12 cellular contexts compared by ENCODE assay signal in the genomic region with DNA sequence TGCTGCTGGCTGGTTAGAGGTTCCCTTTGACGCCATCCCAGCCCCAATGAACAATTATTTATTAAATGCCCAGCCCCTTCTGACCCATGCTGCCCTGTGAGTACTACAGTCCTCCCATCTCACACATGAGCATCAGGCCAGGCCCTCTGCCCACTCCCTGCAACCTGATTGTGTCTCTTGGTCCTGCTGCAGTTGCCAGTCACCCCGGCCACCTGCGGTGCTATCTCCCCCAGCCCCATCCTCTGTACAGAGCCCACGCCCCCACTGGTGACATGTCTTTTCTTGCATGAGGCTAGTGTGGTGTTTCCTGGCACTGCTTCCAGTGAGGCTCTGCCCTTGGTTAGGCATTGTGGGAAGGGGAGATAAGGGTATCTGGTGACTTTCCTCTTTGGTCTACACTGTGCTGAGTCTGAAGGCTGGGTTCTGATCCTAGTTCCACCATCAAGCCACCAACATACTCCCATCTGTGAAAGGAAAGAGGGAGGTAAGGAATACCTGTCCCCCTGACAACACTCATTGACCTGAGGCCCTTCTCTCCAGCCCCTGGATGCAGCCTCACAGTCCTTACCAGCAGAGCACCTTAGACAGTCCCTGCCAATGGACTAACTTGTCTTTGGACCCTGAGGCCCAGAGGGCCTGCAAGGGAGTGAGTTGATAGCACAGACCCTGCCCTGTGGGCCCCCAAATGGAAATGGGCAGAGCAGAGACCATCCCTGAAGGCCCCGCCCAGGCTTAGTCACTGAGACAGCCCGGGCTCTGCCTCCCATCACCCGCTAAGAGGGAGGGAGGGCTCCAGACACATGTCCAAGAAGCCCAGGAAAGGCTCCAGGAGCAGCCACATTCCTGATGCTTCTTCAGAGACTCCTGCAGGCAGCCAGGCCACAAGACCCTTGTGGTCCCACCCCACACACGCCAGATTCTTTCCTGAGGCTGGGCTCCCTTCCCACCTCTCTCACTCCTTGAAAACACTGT. TPM values are rescaled to one million over a fixed set of nuclear protein-coding genes. Genes with fewer than 3 reads are reported as not detected.
A peak's percentile ranks its signal among the peaks of the same experiment; 100 is the strongest.
DNase-seq lines count a peak whose midpoint lies in the region; ATAC-seq and FAIRE-seq lines count a peak whose summit lies in the region.
"Had no signal": no experiment of that assay in that cellular context is flagged by ENCODE, and none has a peak within 500 bp of the region (broad histone marks: within the 10 kb centered on the region; RNA-seq: fewer than 3 reads in every experiment).

No MANE protein-coding gene starts in this region.

- no peak for FAIRE-seq in frontal cortex (lab: Jason Lieb, UNC)

- no peak overlapping the region for H3K14ac ChIP-seq in neuronal stem cell (ENCODE audit: low read length)

- H3K9me3 ChIP-seq in neuronal stem cell (replicated peaks in 1 of 2; ENCODE audit: control insufficient read depth in 2 of 2, insufficient read depth in 1 of 2, low read depth in 1 of 2, low read length in 2 of 2), result no peaks in the 10 kb centered on the region

- no peaks in the 10 kb centered on the region for H3K79me1 ChIP-seq in neuronal stem cell (ENCODE audit: low read depth, low read length)

- H3K9ac ChIP-seq in neuronal stem cell (ENCODE audit: low read depth, low read length, poor library complexity), result no peak overlapping the region

- H3K4ac ChIP-seq in neuronal stem cell (ENCODE audit: low read length), result no peak overlapping the region

- peak overlapping the region; percentile 61 for H3K18ac ChIP-seq in neuronal stem cell (ENCODE audit: low read length)

- H3K4me1 ChIP-seq in neuronal stem cell (ENCODE audit: control insufficient read depth in 2 of 2, insufficient read depth in 1 of 2, low read depth in 1 of 2, low read length in 2 of 2), result peaks cover 6 to 11% of the 10 kb centered on the region in 2 donors

- DNase-seq in EH (ENCODE audit: low read depth) (peak; percentile 65), RPMI7951 (ENCODE audit: low read depth) (peak; percentile 63), fibroblast of peridontal ligament (ENCODE audit: extremely low read depth) (peak; percentile 13), neuronal stem cell (ENCODE audit: low spot score) (no peak), COR-L47 (lab: John Stamatoyannopoulos, UW) (no peak), frontal cortex (ENCODE audit: low spot score in 2 of 2) (no peak), NCI-H2227 (lab: John Stamatoyannopoulos, UW; ENCODE audit: unreplicated experiment) (no peak)
- DNase-seq: DND-41, NCI-H1048, RPMI8226 had no signal

- peak overlapping the region; percentile 71 for H2AK5ac ChIP-seq in neuronal stem cell (ENCODE audit: low read depth, low read length)

- H3K36me3 ChIP-seq in neuronal stem cell (replicated peaks in 1 of 2; ENCODE audit: control insufficient read depth in 2 of 2, insufficient read depth in 2 of 2, low read length in 2 of 2), result peaks cover 0 to 24% of the 10 kb centered on the region in 2 donors

- no peak overlapping the region for H2AFZ ChIP-seq in neuronal stem cell (ENCODE audit: low read length)

- no peaks in the 10 kb centered on the region for H3K27me3 ChIP-seq in neuronal stem cell (ENCODE audit: control insufficient read depth in 3 of 3, insufficient read depth in 3 of 3, low read depth in 1 of 3, low read length in 3 of 3)

- WGBS in neuronal stem cell (ENCODE audit: extremely low coverage in 2 of 2, insufficient read length in 2 of 2, insufficient replicate concordance in 1 of 2), 2 donors, result no CpG with 5 or more reads among the region's 8 CpGs

- H3K27ac ChIP-seq in neuronal stem cell (replicated peaks; ENCODE audit: low read length), result no peak overlapping the region

- H2BK120ac ChIP-seq in neuronal stem cell (ENCODE audit: low read depth, low read length), result no peak overlapping the region

- H3K4me2 ChIP-seq in neuronal stem cell (ENCODE audit: insufficient read depth, low read length, poor library complexity, severe bottlenecking), result no peak overlapping the region

- H4K91ac ChIP-seq in neuronal stem cell (ENCODE audit: low read depth, low read length, poor library complexity), result no peak overlapping the region

- no peak overlapping the region for H4K8ac ChIP-seq in neuronal stem cell (ENCODE audit: low read depth, low read length)

- H2BK12ac ChIP-seq in neuronal stem cell (ENCODE audit: low read length), result no peak overlapping the region

- H2BK15ac ChIP-seq in neuronal stem cell (ENCODE audit: low read length), result peak overlapping the region; percentile 0

- no peak for ATAC-seq in HG03135 (IDR thresholded peaks at IDR 0.05; ENCODE audit: unreplicated experiment)

- no peak overlapping the region for H3K4me3 ChIP-seq in neuronal stem cell (ENCODE audit: low read length in 2 of 2)

- H2BK5ac ChIP-seq in neuronal stem cell (ENCODE audit: low read length), result no peak overlapping the region

- H3K23ac ChIP-seq in neuronal stem cell (ENCODE audit: low read depth, low read length, poor library complexity), result no peak overlapping the region

RNA-seq across cellular contexts. Expression of gene CX3CL1, which starts 11.3 kb away (rescaled TPM):
- 0.36 and 1.3 TPM in 2 replicates for total RNA-seq in RPMI7951 (2014; rRNA removed; shearing (Covaris generic))
- 3.6 TPM for polyA plus RNA-seq in neuronal stem cell (2013, experiment 1 of 2)
- polyA plus RNA-seq in neuronal stem cell (2013, experiment 2 of 2), result 3.7 TPM
- total RNA-seq in frontal cortex, result 4.9 TPM

RNA-seq across cellular contexts. Expression of gene CCL17, which starts 21.0 kb away (rescaled TPM):
- total RNA-seq in RPMI7951 (2014; rRNA removed; shearing (Covaris generic)), result not detected in 2 replicates
- not detected for polyA plus RNA-seq in neuronal stem cell (2013, experiment 1 of 2)
- not detected for polyA plus RNA-seq in neuronal stem cell (2013, experiment 2 of 2)
- total RNA-seq in frontal cortex, result not detected
- total RNA-seq: kidney epithelial cell had no signal

RNA-seq across cellular contexts. Expression of gene CCL22, which starts 25.0 kb away (rescaled TPM):
- not detected in 2 replicates for total RNA-seq in RPMI7951 (2014; rRNA removed; shearing (Covaris generic))
- not detected for polyA plus RNA-seq in neuronal stem cell (2013, experiment 1 of 2)
- polyA plus RNA-seq in neuronal stem cell (2013, experiment 2 of 2), result not detected
- not detected for total RNA-seq in frontal cortex
- total RNA-seq: kidney epithelial cell had no signal

Comparison
In these comparisons a context has a peak if more than half of its experiments do, and no peak if none do; other contexts are left out.
1. DNase-seq: peak in EH (single experiment), RPMI7951 (single experiment) and fibroblast of peridontal ligament (single experiment); none in neuronal stem cell (single experiment), COR-L47 (single experiment), frontal cortex (0 of 2) and NCI-H2227 (single experiment).